ENCODE assay signal across 22 cellular contexts in genomic region chr3:62164196-62164595, GRCh38.
"Had no signal": no experiment of that assay in that cellular context is flagged by ENCODE, and none has a peak within 500 bp of the region (broad histone marks: within the 10 kb centered on the region; RNA-seq: fewer than 3 reads in every experiment).

No MANE protein-coding gene starts in this region.

- H3K4me3 Mint-ChIP-seq: naive thymus-derived CD4-positive, alpha-beta T cell; nephron progenitor cell; stimulated activated memory B cell treated with anti-CD40 and anti-IgM and Interleukin-4, amounts not matched to agents 10 μg/mL and 1 μg/mL and 100 μg/mL, for 72 hours; stimulated activated naive CD8-positive, alpha-beta T cell treated with anti-CD3 and anti-CD28 coated beads, Interleukin-15, Interleukin-2, amounts not matched to agents 100 ng/mL and 50 ng/mL, for 24 hours had no signal

- H3K36me3 Mint-ChIP-seq: naive thymus-derived CD4-positive, alpha-beta T cell; stimulated activated memory B cell treated with anti-CD40 and anti-IgM and Interleukin-4, amounts not matched to agents 10 μg/mL and 1 μg/mL and 100 μg/mL, for 72 hours had no signal

- H3K4me1 ChIP-seq: right lobe of liver had no signal

- H3K9me3 Mint-ChIP-seq: naive thymus-derived CD4-positive, alpha-beta T cell; nephron progenitor cell; stimulated activated memory B cell treated with anti-CD40 and anti-IgM and Interleukin-4, amounts not matched to agents 10 μg/mL and 1 μg/mL and 100 μg/mL, for 72 hours; stimulated activated naive CD8-positive, alpha-beta T cell treated with anti-CD3 and anti-CD28 coated beads, Interleukin-15, Interleukin-2, amounts not matched to agents 100 ng/mL and 50 ng/mL, for 24 hours had no signal

- H3K27me3 Mint-ChIP-seq: stimulated activated memory B cell treated with anti-CD40 and anti-IgM and Interleukin-4, amounts not matched to agents 10 μg/mL and 1 μg/mL and 100 μg/mL, for 72 hours; stimulated activated naive CD8-positive, alpha-beta T cell treated with anti-CD3 and anti-CD28 coated beads, Interleukin-15, Interleukin-2, amounts not matched to agents 100 ng/mL and 50 ng/mL, for 24 hours had no signal

- H3K9me3 ChIP-seq: left ventricle myocardium inferior, neutrophil, psoas muscle, right lobe of liver, spleen, tibial nerve, upper lobe of right lung, vagina had no signal

- H3K27ac Mint-ChIP-seq: naive thymus-derived CD4-positive, alpha-beta T cell; stimulated activated memory B cell treated with anti-CD40 and anti-IgM and Interleukin-4, amounts not matched to agents 10 μg/mL and 1 μg/mL and 100 μg/mL, for 72 hours; stimulated activated naive CD8-positive, alpha-beta T cell treated with anti-CD3 and anti-CD28 coated beads, Interleukin-15, Interleukin-2, amounts not matched to agents 100 ng/mL and 50 ng/mL, for 24 hours had no signal

- H3K4me1 Mint-ChIP-seq: naive thymus-derived CD4-positive, alpha-beta T cell; stimulated activated memory B cell treated with anti-CD40 and anti-IgM and Interleukin-4, amounts not matched to agents 10 μg/mL and 1 μg/mL and 100 μg/mL, for 72 hours had no signal

- DNase-seq: cortex of kidney; effector memory CD4-positive, alpha-beta T cell; kidney; left cardiac atrium; left ventricle myocardium inferior; mesendoderm; naive thymus-derived CD4-positive, alpha-beta T cell; nephron progenitor cell; psoas muscle; retina; right lobe of liver; spleen; stimulated activated CD4-positive, alpha-beta T cell treated with anti-CD3 and anti-CD28 coated beads, Interleukin-15, amount 100 ng/mL, for 24 hours; stimulated activated CD4-positive, alpha-beta T cell treated with anti-CD3 and anti-CD28 coated beads, Interleukin-1b, Interleukin-23, amount 100 ng/mL, for 48 hours; stimulated activated CD4-positive, alpha-beta T cell treated with anti-CD3 and anti-CD28 coated beads, Interleukin-4, amount 100 ng/mL, for 24 hours; upper lobe of right lung had no signal

- H3K36me3 ChIP-seq: neutrophil, right lobe of liver, spleen, tibial nerve, upper lobe of right lung, vagina had no signal

- H3K27ac ChIP-seq: neutrophil, psoas muscle, right lobe of liver, spleen, tibial nerve, upper lobe of right lung, vagina had no signal

- H3K4me3 ChIP-seq: left ventricle myocardium inferior, psoas muscle, right lobe of liver, spleen, tibial nerve, upper lobe of right lung, vagina had no signal

- ATAC-seq: esophagus mucosa; left cardiac atrium; naive thymus-derived CD4-positive, alpha-beta T cell; psoas muscle; right lobe of liver; stimulated activated memory B cell treated with anti-CD40 and anti-IgM and Interleukin-4, amounts not matched to agents 10 μg/mL and 1 μg/mL and 100 μg/mL, for 72 hours; upper lobe of right lung had no signal

- H3K27me3 ChIP-seq: neutrophil, right lobe of liver, spleen, tibial nerve, upper lobe of right lung, vagina had no signal
